In the genomic region with DNA sequence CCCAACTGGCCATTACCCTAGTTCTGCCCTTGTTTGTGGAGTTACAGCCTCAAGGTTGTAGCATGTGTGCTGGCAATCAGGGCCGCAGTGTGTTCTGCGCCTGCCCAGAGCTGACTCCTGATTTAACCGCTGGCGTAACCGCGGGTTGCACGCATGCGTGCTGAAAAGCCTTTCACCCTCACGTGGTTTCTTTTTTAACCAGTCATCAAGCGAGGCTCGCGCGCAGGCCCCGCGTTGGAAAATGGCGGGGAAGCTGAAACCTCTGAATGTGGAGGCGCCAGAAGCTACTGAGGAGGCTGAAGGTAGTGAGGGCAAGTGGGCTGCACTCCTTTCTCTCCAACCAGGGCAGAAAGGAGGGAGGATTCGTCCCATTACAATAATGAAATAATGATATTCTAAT, we compare ENCODE assay signal across 22 cellular contexts. TPM values are rescaled to one million over a fixed set of nuclear protein-coding genes. Genes with fewer than 3 reads are reported as not detected.
DNase-seq lines count a peak whose midpoint lies in the region; ATAC-seq and TF ChIP-seq lines count a peak whose summit lies in the region.
"Had no signal": no experiment of that assay in that cellular context is flagged by ENCODE, and none has a peak within 500 bp of the region (broad histone marks: within the 10 kb centered on the region; RNA-seq: fewer than 3 reads in every experiment).

A gene with protein sequence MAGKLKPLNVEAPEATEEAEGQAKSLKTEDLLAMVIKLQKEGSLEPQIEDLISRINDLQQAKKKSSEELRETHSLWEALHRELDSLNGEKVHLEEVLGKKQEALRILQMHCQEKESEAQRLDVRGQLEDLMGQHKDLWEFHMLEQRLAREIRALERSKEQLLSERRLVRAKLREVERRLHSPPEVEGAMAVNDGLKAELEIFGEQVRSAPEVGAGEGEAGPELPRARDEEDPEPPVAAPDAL (plus strand): TSS at position 198 of the 400 bp plus-strand sequence. CDS start 44 bp downstream, at position 242.

- H3K9ac ChIP-seq in endodermal cell (ENCODE audit: extremely low read depth, low read length, poor library complexity, severe bottlenecking), result no peak within 1 kb of the TSS
- no peak within 1 kb of the TSS for H3K9ac ChIP-seq in Karpas-422 (ENCODE audit: low read length)

- peaks cover 4% of the 10 kb centered on the region; the same call in 1 of the 2 replicates for H3K79me2 ChIP-seq in Karpas-422 (ENCODE audit: low read length)

- no peak for DNase-seq in CD4-positive, alpha-beta T cell
- DNase-seq in Caki2 (ENCODE audit: low read depth) (no peak), endodermal cell (no peak), progenitor cell of endocrine pancreas (ENCODE audit: low spot score, unreplicated experiment) (no peak), HT-29 (ENCODE audit: low spot score) (no peak), HK-2 (ENCODE audit: unreplicated experiment) (no peak), Karpas-422 (no peak)
- DNase-seq: CD4-positive, CD25-positive, alpha-beta regulatory T cell; COR-L47; DMS153; HCEC 1CT; MM.1S; NCI-H1048; NCI-H1417 treated with DMSO at 0.1 percent for 48 hours; NCI-H187; NCI-H446; NCI-H526 treated with DMSO at 0.1 percent for 48 hours had no signal

- no peaks in the 10 kb centered on the region for H3K9me3 ChIP-seq in CD4-positive, alpha-beta T cell (ENCODE audit: control insufficient read depth, low read length)
- H3K9me3 ChIP-seq in endodermal cell (ENCODE audit: control insufficient read depth, low read length) (no peaks in the 10 kb centered on the region), Karpas-422 (ENCODE audit: low read length) (no peaks in the 10 kb centered on the region)
- H3K9me3 ChIP-seq: SJSA1 had no signal

- POLR2A ChIA-PET in CD4-positive, alpha-beta T cell (lab: Charles Lee), result no interaction called here

- H3K27me3 ChIP-seq in CD4-positive, alpha-beta T cell (ENCODE audit: control insufficient read depth, insufficient read depth, low read length), result no peaks in the 10 kb centered on the region
- H3K27me3 ChIP-seq in endodermal cell (ENCODE audit: control insufficient read depth, insufficient read depth, low read length, poor library complexity, severe bottlenecking) (no peaks in the 10 kb centered on the region), Karpas-422 (ENCODE audit: low read length) (no peaks in the 10 kb centered on the region)
- H3K27me3 ChIP-seq: SJSA1 had no signal

- no peaks in the 10 kb centered on the region for H3K27me3 Mint-ChIP-seq in CD4-positive, alpha-beta T cell
- H3K27me3 Mint-ChIP-seq in endodermal cell (ENCODE audit: insufficient read depth) (no peaks in the 10 kb centered on the region), progenitor cell of endocrine pancreas (no peaks in the 10 kb centered on the region)
- H3K27me3 Mint-ChIP-seq: CD4-positive, CD25-positive, alpha-beta regulatory T cell had no signal

- intact Hi-C loops in CD4-positive, alpha-beta T cell (cut with DNase I, micrococcal nuclease), result loop anchor here (10.0 kb wide), 3 partner anchors 1574 to 1734 kb away; a partner anchor contains a TSS

- 0 out of 2 replicates have a peak, but pooled peaks cover under 1% of the 10 kb centered on the region for H4K20me1 ChIP-seq in Karpas-422 (ENCODE audit: insufficient read depth, low read depth, low read length)

- H3K4me1 Mint-ChIP-seq in CD4-positive, alpha-beta T cell (ENCODE audit: low read depth), result peaks cover 7% of the 10 kb centered on the region
- H3K4me1 Mint-ChIP-seq in endodermal cell (no peaks in the 10 kb centered on the region), progenitor cell of endocrine pancreas (ENCODE audit: low read depth) (no peaks in the 10 kb centered on the region)
- H3K4me1 Mint-ChIP-seq: GM23338 had no signal

- CTCF ChIA-PET in CD4-positive, alpha-beta T cell (lab: Charles Lee), result no interaction called here

- WGBS in endodermal cell (ENCODE audit: insufficient coverage in 1 of 2, insufficient read length in 1 of 2), 2 experiments, result 93 to 94% methylated on average over 15 to 17 of the region's 18 CpGs

- H3K4me3 Mint-ChIP-seq in CD4-positive, alpha-beta T cell, result peak within 1 kb of the TSS; percentile 34
- H3K4me3 Mint-ChIP-seq in endodermal cell, result no peak within 1 kb of the TSS
- H3K4me3 Mint-ChIP-seq in progenitor cell of endocrine pancreas (ENCODE audit: low read depth), result no peak within 1 kb of the TSS
- H3K4me3 Mint-ChIP-seq: GM23338 had no signal

- H3K36me3 Mint-ChIP-seq in CD4-positive, alpha-beta T cell (ENCODE audit: low read depth), result peaks cover 58% of the 10 kb centered on the region
- H3K36me3 Mint-ChIP-seq in endodermal cell (ENCODE audit: low read depth) (peaks cover 37% of the 10 kb centered on the region), progenitor cell of endocrine pancreas (ENCODE audit: insufficient read depth) (peaks cover 15% of the 10 kb centered on the region)

- H3K4me2 ChIP-seq in Karpas-422 (ENCODE audit: low read depth, low read length, poor library complexity, severe bottlenecking), result no peak within 1 kb of the TSS
- H3K4me2 ChIP-seq: GM23338 had no signal

- H3K27ac ChIP-seq in CD4-positive, alpha-beta T cell (ENCODE audit: low read depth, low read length), result no peak within 1 kb of the TSS
- H3K27ac ChIP-seq in endodermal cell (ENCODE audit: low read depth, low read length), result no peak within 1 kb of the TSS
- H3K27ac ChIP-seq in Karpas-422 (ENCODE audit: low read length), result no peak within 1 kb of the TSS
- H3K27ac ChIP-seq: SJSA1 had no signal

- no peaks in the 10 kb centered on the region for H3K9me3 Mint-ChIP-seq in CD4-positive, alpha-beta T cell
- H3K9me3 Mint-ChIP-seq in endodermal cell, result no peaks in the 10 kb centered on the region
- H3K9me3 Mint-ChIP-seq in progenitor cell of endocrine pancreas (ENCODE audit: low read depth), result no peaks in the 10 kb centered on the region
- H3K9me3 Mint-ChIP-seq: CD4-positive, CD25-positive, alpha-beta regulatory T cell; GM23338 had no signal

- no peak within 1 kb of the TSS for H3K4me3 ChIP-seq in endodermal cell (ENCODE audit: low read length)
- H3K4me3 ChIP-seq in Karpas-422 (ENCODE audit: low read length), result no peak within 1 kb of the TSS
- H3K4me3 ChIP-seq: GM23338, SJSA1 had no signal

- no peaks in the 10 kb centered on the region for H3K9me2 ChIP-seq in Karpas-422 (replicated peaks; ENCODE audit: insufficient read depth, low read length)

- no peak for TF ChIP-seq CTCF in CD4-positive, alpha-beta T cell (IDR thresholded peaks at IDR 0.05)
- TF ChIP-seq CTCF in endodermal cell (conservative IDR thresholded peaks at IDR 0.05) (no peak), progenitor cell of endocrine pancreas (IDR thresholded peaks at IDR 0.05; ENCODE audit: unreplicated experiment) (no peak)

- no peak within 1 kb of the TSS for H3K27ac Mint-ChIP-seq in CD4-positive, alpha-beta T cell
- H3K27ac Mint-ChIP-seq in endodermal cell (no peak within 1 kb of the TSS), progenitor cell of endocrine pancreas (peak within 1 kb of the TSS; percentile 2)
- H3K27ac Mint-ChIP-seq: GM23338 had no signal

- H3K36me3 ChIP-seq in endodermal cell (ENCODE audit: control insufficient read depth, insufficient read depth, low read length) (peaks cover 27% of the 10 kb centered on the region), Karpas-422 (ENCODE audit: insufficient read depth, low read length) (0 out of 2 replicates have a peak, but pooled peaks cover 7% of the 10 kb centered on the region)

- H3K4me1 ChIP-seq in endodermal cell (ENCODE audit: control insufficient read depth, insufficient read depth, low read length) (no peaks in the 10 kb centered on the region), Karpas-422 (ENCODE audit: low read length) (peaks cover 8% of the 10 kb centered on the region)
- H3K4me1 ChIP-seq: SJSA1 had no signal

- in situ Hi-C loops in Caki2 (cut with HindIII; ENCODE audit: low pct_unique_long_range_greater_than_20kb, low sequenced_read_pairs), result no loop called here

- no peak within 1 kb of the TSS for H2AFZ ChIP-seq in Karpas-422 (ENCODE audit: low read length)
- H2AFZ ChIP-seq: GM23338 had no signal

- no peak for ATAC-seq in CD4-positive, alpha-beta T cell (ENCODE audit: poor library complexity)
- ATAC-seq: GM23338, Right ventricle myocardium inferior had no signal

RNA-seq across cellular contexts. Expression of the gene that starts here (rescaled TPM):
- 10 to 100 TPM; 18.8 to 18.9 TPM for total RNA-seq in CD4-positive, alpha-beta T cell
- total RNA-seq in Caki2 (2014; rRNA removed; shearing (Covaris generic); ENCODE audit: low replicate concordance), result 2.0 and 18.5 TPM in 2 replicates
- total RNA-seq in endodermal cell, result 10 to 100 TPM; 13.6 to 19.9 TPM
- 6.9 TPM for polyA plus RNA-seq in endodermal cell (2013, experiment 1 of 2)
- 8.0 TPM for polyA plus RNA-seq in endodermal cell (2013, experiment 2 of 2)
- total RNA-seq in progenitor cell of endocrine pancreas, result 25.6 and 27.2 TPM in 2 replicates
- total RNA-seq in HT-29 (2014; rRNA removed; shearing (Covaris generic)), result 0.91 TPM in 1 of 2 replicates, not detected in the other
- 0.52 TPM in 1 of 2 replicates, not detected in the other for total RNA-seq in Karpas-422 (2014; rRNA removed; shearing (Covaris generic); ENCODE audit: low replicate concordance)
- total RNA-seq: A673, G401, Right ventricle myocardium inferior had no signal
